1 cellular context compared by ENCODE assay signal in the genomic region with DNA sequence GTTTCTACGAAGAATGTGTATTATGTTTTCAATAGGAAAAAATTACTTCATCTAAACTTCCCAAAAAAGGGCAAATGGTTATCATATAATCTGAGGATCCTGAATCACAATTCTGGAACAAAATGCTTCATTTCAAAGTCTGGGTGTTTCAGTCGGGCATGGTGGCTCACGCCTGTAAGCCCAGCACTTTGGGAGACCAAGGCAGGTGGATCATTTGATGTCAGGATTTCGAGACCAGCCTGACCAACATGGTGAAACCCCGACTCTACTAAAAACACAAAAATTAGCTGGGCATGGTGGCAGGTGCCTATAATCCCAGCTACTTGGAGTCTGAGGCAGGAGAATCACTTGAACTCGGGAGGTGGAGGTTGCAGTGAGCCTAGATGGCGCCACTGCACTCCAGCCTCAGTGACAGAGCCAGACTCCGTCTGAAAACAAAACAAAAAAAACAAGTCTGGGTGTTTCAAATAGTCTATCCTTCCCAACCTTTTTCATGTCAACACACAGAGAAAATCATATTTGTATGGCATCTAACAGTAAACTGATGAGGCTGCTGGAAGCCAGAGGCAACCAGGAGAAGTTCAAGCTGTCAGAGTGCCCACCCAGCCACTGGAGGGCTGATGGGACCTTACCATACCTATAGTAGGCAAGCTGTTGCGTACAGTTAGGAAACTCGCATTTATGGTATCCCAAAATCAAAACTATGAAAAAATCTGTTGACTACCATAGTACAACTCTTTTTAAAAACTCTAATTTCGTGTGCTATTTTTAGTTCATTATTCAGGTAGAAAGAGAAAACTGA.
TF ChIP-seq lines count a peak whose summit lies in the region.

No MANE protein-coding gene starts in this region.

TF ChIP-seq in SK-N-SH treated with all-trans-retinoic acid at 6 μM for 48 hours, 23 proteins besides CTCF, POLR2A, EP300 and RAD21 (continued from another document):
- TF ChIP-seq, protein P1, sequence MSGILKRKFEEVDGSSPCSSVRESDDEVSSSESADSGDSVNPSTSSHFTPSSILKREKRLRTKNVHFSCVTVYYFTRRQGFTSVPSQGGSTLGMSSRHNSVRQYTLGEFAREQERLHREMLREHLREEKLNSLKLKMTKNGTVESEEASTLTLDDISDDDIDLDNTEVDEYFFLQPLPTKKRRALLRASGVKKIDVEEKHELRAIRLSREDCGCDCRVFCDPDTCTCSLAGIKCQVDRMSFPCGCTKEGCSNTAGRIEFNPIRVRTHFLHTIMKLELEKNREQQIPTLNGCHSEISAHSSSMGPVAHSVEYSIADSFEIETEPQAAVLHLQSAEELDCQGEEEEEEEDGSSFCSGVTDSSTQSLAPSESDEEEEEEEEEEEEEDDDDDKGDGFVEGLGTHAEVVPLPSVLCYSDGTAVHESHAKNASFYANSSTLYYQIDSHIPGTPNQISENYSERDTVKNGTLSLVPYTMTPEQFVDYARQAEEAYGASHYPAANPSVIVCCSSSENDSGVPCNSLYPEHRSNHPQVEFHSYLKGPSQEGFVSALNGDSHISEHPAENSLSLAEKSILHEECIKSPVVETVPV (CRISPR knock-in tag; IDR thresholded peaks at IDR 0.05): no peak
